ENCODE assay signal across 9 cellular contexts in the genomic region with DNA sequence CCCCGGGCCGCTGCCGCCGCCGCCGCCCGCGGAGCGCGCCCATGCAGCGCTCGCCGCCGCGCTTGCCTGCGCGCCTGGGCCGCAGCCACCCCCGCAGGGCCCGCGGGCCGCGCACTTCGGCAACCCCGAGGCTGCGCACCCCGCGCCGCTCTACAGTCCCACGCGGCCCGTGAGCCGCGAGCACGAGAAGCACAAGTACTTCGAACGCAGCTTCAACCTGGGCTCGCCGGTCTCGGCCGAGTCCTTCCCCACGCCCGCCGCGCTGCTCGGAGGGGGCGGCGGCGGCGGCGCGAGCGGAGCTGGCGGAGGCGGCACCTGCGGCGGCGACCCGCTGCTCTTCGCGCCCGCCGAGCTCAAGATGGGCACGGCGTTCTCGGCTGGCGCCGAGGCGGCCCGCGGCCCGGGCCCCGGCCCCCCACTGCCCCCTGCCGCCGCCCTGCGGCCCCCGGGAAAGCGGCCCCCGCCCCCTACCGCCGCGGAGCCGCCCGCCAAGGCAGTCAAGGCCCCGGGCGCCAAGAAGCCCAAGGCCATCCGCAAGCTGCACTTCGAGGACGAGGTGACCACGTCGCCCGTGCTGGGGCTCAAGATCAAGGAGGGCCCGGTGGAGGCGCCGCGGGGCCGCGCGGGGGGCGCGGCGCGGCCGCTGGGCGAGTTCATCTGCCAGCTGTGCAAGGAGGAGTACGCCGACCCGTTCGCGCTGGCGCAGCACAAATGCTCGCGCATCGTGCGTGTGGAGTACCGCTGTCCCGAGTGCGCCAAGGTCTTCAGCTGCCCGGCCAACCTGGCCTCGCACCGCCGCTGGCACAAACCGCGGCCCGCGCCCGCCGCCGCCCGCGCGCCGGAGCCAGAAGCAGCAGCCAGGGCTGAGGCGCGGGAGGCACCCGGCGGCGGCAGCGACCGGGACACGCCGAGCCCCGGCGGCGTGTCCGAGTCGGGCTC. TPM values are rescaled to one million over a fixed set of nuclear protein-coding genes. Genes with fewer than 3 reads are reported as not detected.
A peak's percentile ranks its signal among the peaks of the same experiment; 100 is the strongest.
DNase-seq lines count a peak whose midpoint lies in the region; ATAC-seq and TF ChIP-seq lines count a peak whose summit lies in the region.
"Had no signal": no experiment of that assay in that cellular context is flagged by ENCODE, and none has a peak within 500 bp of the region (broad histone marks: within the 10 kb centered on the region; RNA-seq: fewer than 3 reads in every experiment).

No MANE protein-coding gene starts in this region.

- H3K9me3 ChIP-seq in parathyroid adenoma (ENCODE audit: control insufficient read depth, low read length) (no peaks in the 10 kb centered on the region), left lung (no peaks in the 10 kb centered on the region)

- TF ChIP-seq CTCF in GM12864 (IDR thresholded peaks at IDR 0.05; ENCODE audit: low read depth, low read length, missing control alignments): no peak
- no peak for TF ChIP-seq CTCF in KMS-11 (conservative IDR thresholded peaks at IDR 0.05; ENCODE audit: low read depth, low read length)
- no peak for TF ChIP-seq CTCF in coronary artery (IDR thresholded peaks at IDR 0.05)
- no peak for TF ChIP-seq CTCF in parathyroid adenoma (IDR thresholded peaks at IDR 0.05)
- no peak for TF ChIP-seq CTCF in left lung (IDR thresholded peaks at IDR 0.05)

- H3K27me3 ChIP-seq in KMS-11 (ENCODE audit: insufficient read depth, low read depth): no peaks in the 10 kb centered on the region
- no peaks in the 10 kb centered on the region for H3K27me3 ChIP-seq in parathyroid adenoma (ENCODE audit: control insufficient read depth, insufficient read depth, low read length)
- peaks cover 90 to 100% of the 10 kb centered on the region in 2 donors for H3K27me3 ChIP-seq in left lung

- H3K9ac ChIP-seq in KMS-11 (no peak overlapping the region), parathyroid adenoma (no peak overlapping the region)

- intact Hi-C loops in left lung (cut with DNase I): loop anchor here in 1 of 2 donors (10.0 kb wide), 1 partner anchor 196 kb away; no protein-coding TSS in a partner anchor

- ATAC-seq in left lung (no peak), HG03095 (IDR thresholded peaks at IDR 0.05; ENCODE audit: unreplicated experiment) (no peak)
- ATAC-seq: effector memory CD8-positive, alpha-beta T cell had no signal

- no peaks in the 10 kb centered on the region for H4K20me1 ChIP-seq in KMS-11 (ENCODE audit: insufficient read depth)

- no peaks in the 10 kb centered on the region for H3K79me2 ChIP-seq in KMS-11 (ENCODE audit: insufficient read depth, low read depth)
- H3K79me2 ChIP-seq in parathyroid adenoma: no peaks in the 10 kb centered on the region

- no peak overlapping the region for H3K27ac ChIP-seq in KMS-11
- no peak overlapping the region for H3K27ac ChIP-seq in coronary artery
- no peak overlapping the region for H3K27ac ChIP-seq in parathyroid adenoma
- no peak overlapping the region for H3K27ac ChIP-seq in left lung

- no peaks in the 10 kb centered on the region for H3K36me3 ChIP-seq in KMS-11 (ENCODE audit: insufficient read depth)
- H3K36me3 ChIP-seq in parathyroid adenoma (ENCODE audit: control insufficient read depth, insufficient read depth, low read length): no peaks in the 10 kb centered on the region
- H3K36me3 ChIP-seq in left lung: no peaks in the 10 kb centered on the region

- no peaks in the 10 kb centered on the region for H3K4me1 ChIP-seq in KMS-11 (ENCODE audit: low read depth, poor library complexity, severe bottlenecking)
- no peaks in the 10 kb centered on the region for H3K4me1 ChIP-seq in parathyroid adenoma
- peaks cover 1 to 48% of the 10 kb centered on the region in 2 donors for H3K4me1 ChIP-seq in left lung

- peak overlapping the region; percentile 47 for H3K4me3 ChIP-seq in GM12864 (ENCODE audit: low read depth, low read length)
- no peak overlapping the region for H3K4me3 ChIP-seq in KMS-11 (IDR thresholded peaks at IDR 0.05; ENCODE audit: insufficient read depth, low read depth, low read length)
- H3K4me3 ChIP-seq in coronary artery: peak overlapping the region; percentile 69
- H3K4me3 ChIP-seq in parathyroid adenoma (ENCODE audit: low read depth, low read length): no peak overlapping the region
- peak overlapping the region in 1 of 2 donors; percentile 24 for H3K4me3 ChIP-seq in left lung

- peak overlapping the region; percentile 59; the same call in 1 of the 2 replicates for H2AFZ ChIP-seq in KMS-11 (ENCODE audit: low read depth)
- H2AFZ ChIP-seq in parathyroid adenoma: peak overlapping the region; percentile 46

- H3K4me2 ChIP-seq in KMS-11 (peak overlapping the region; percentile 33; the same call in 1 of the 2 replicates), parathyroid adenoma (ENCODE audit: low read length) (peak overlapping the region; percentile 18)

- DNase-seq in GM12864 (ENCODE audit: low read depth) (no peak), coronary artery (ENCODE audit: low spot score) (no peak), DMS114 treated with DMSO at 0.1 percent for 48 hours (lab: John Stamatoyannopoulos, UW; ENCODE audit: unreplicated experiment) (no peak), left lung (no peak), pons (ENCODE audit: low spot score) (no peak)
- DNase-seq: effector memory CD8-positive, alpha-beta T cell had no signal

RNA-seq across cellular contexts. Expression of a gene that starts 0.8 kb away (rescaled TPM):
- total RNA-seq in left lung: not detected

Comparison
In these comparisons a context has a peak if more than half of its experiments do, and no peak if none do; other contexts are left out.
1. H3K4me3 ChIP-seq: peak in GM12864 (single experiment) and coronary artery (single experiment); none in KMS-11 (single experiment) and parathyroid adenoma (single experiment).